In the genomic region with DNA sequence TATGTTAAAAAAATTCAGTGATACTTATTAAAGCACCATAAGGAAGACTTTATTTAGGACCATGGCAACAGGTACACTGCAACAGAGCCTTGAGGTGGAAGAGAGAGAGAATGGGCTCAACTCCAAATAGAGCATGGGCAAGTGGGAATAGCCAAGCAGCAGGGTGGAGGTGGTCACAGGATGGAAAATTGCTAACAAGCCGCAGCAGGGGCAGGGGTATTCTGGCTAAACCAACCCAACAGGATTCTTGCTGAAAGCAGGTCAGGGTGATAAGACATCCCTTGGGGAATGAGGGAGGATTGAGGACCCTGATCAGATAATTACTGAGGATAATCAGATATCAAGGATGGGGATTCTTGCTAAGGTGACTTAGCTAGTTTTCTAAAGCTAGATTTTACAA, we compare ENCODE assay signal across 30 cellular contexts.
"Had no signal": no experiment of that assay in that cellular context is flagged by ENCODE, and none has a peak within 500 bp of the region (broad histone marks: within the 10 kb centered on the region; RNA-seq: fewer than 3 reads in every experiment).

No MANE protein-coding gene starts in this region.

- H3K9ac ChIP-seq: SK-N-SH had no signal

- H3K36me3 Mint-ChIP-seq: activated naive CD4-positive, alpha-beta T cell treated with anti-CD3 and anti-CD28 coated beads, Interleukin-2, amount 50 U/mL, for 72 hours had no signal

- H3K4me1 ChIP-seq: adrenal gland, body of pancreas, breast epithelium, Peyer's patch, SJSA1 had no signal

- H3K27ac ChIP-seq: adrenal gland, body of pancreas, breast epithelium, Peyer's patch, SJSA1 had no signal

- H3K27ac Mint-ChIP-seq: activated CD4-positive, alpha-beta T cell treated with anti-CD3 and anti-CD28 coated beads for 36 hours; activated CD4-positive, alpha-beta T cell treated with anti-CD3 and anti-CD28 coated beads, Interleukin-2, amount 10 ng/mL, durations not matched to agents 7 days and 5 days; activated CD8-positive, alpha-beta T cell treated with anti-CD3 and anti-CD28 coated beads, Interleukin-2, amount 10 ng/mL, durations not matched to agents 7 days and 5 days; activated naive CD4-positive, alpha-beta T cell treated with anti-CD3 and anti-CD28 coated beads for 36 hours; activated naive CD4-positive, alpha-beta T cell treated with anti-CD3 and anti-CD28 coated beads, Interleukin-2, amount 50 U/mL, for 72 hours; activated T-cell treated with anti-CD3 and anti-CD28 coated beads, Interleukin-2, amount 50 U/mL, for 24 hours; activated T-helper 2 cell treated with anti-CD3 and anti-CD28 coated beads, Interferon-gamma antibody, Interleukin-2, Interleukin-4, amounts not matched to agents 10 μg/mL and 5 μg/mL and 100 μg/mL, durations not matched to agents 14 hours and 24 hours and 36 hours; T-helper 1 cell treated with Interleukin-12 subunit alpha and Interleukin-12 subunit beta and Interleukin-4 antibody, amounts not matched to agents 30 μg/mL and 1 μg/mL, for 36 hours; T-helper 2 cell treated with Interferon-gamma antibody and Interleukin-4, amounts not matched to agents 5 μg/mL and 100 μg/mL, for 36 hours had no signal

- DNase-seq: activated CD4-positive, alpha-beta T cell treated with anti-CD3 and anti-CD28 coated beads for 36 hours; activated CD4-positive, alpha-beta T cell treated with anti-CD3 and anti-CD28 coated beads, Interleukin-2, amount 10 ng/mL, durations not matched to agents 7 days and 5 days; activated CD4-positive, alpha-beta T cell treated with anti-CD3 and anti-CD28 coated beads, Interleukin-2, amount 50 U/mL, for 48 hours; activated CD8-positive, alpha-beta T cell treated with anti-CD3 and anti-CD28 coated beads, Interleukin-2, amount 10 ng/mL, durations not matched to agents 7 days and 5 days; activated gamma-delta T cell; activated naive CD4-positive, alpha-beta T cell treated with anti-CD3 and anti-CD28 coated beads for 36 hours; activated T-cell treated with anti-CD3 and anti-CD28 coated beads, Interleukin-2, amount 50 U/mL, for 24 hours; adrenal gland; body of pancreas; NCI-H1105; NCI-H1417 treated with DMSO at 0.1 percent for 48 hours; NCI-H187 treated with DMSO at 0.1 percent for 48 hours; NCI-H2081; NCI-H2171 treated with DMSO at 0.1 percent for 48 hours; NCI-H2227 treated with DMSO at 0.1 percent for 48 hours; NCI-H446; NCI-H510A treated with DMSO at 0.1 percent for 48 hours; NCI-H526 treated with DMSO at 0.1 percent for 48 hours; NCI-H774; Peyer's patch; RPMI8226; SHP77 treated with DMSO at 0.1 percent for 48 hours; SK-N-SH had no signal

- H3K36me3 ChIP-seq: adrenal gland, breast epithelium, Peyer's patch, SJSA1 had no signal

- H3K9me2 ChIP-seq: SK-N-SH had no signal

- H3K4me1 Mint-ChIP-seq: activated CD4-positive, alpha-beta T cell treated with anti-CD3 and anti-CD28 coated beads for 36 hours; activated CD4-positive, alpha-beta T cell treated with anti-CD3 and anti-CD28 coated beads, Interleukin-2, amount 10 ng/mL, durations not matched to agents 7 days and 5 days had no signal

- H3K4me3 ChIP-seq: adrenal gland, body of pancreas, breast epithelium, Peyer's patch, SJSA1 had no signal

- H3K4me3 Mint-ChIP-seq: activated CD4-positive, alpha-beta T cell treated with anti-CD3 and anti-CD28 coated beads for 36 hours; activated CD4-positive, alpha-beta T cell treated with anti-CD3 and anti-CD28 coated beads, Interleukin-2, amount 10 ng/mL, durations not matched to agents 7 days and 5 days; activated CD8-positive, alpha-beta T cell treated with anti-CD3 and anti-CD28 coated beads, Interleukin-2, amount 10 ng/mL, durations not matched to agents 7 days and 5 days; activated naive CD4-positive, alpha-beta T cell treated with anti-CD3 and anti-CD28 coated beads for 36 hours; activated T-cell treated with anti-CD3 and anti-CD28 coated beads, Interleukin-2, amount 50 U/mL, for 24 hours; T-helper 1 cell treated with Interleukin-12 subunit alpha and Interleukin-12 subunit beta and Interleukin-4 antibody, amounts not matched to agents 30 μg/mL and 1 μg/mL, for 36 hours; T-helper 2 cell treated with Interferon-gamma antibody and Interleukin-4, amounts not matched to agents 5 μg/mL and 100 μg/mL, for 36 hours had no signal

- H3K4me2 ChIP-seq: SK-N-SH had no signal

- ATAC-seq: activated CD4-positive, alpha-beta T cell treated with anti-CD3 and anti-CD28 coated beads for 36 hours; activated CD4-positive, CD25-positive, alpha-beta regulatory T cell treated with anti-CD3 and anti-CD28 coated beads, Interleukin-2, amount 50 U/mL, for 24 hours; activated CD8-positive, alpha-beta T cell treated with anti-CD3 and anti-CD28 coated beads, Interleukin-2, amount 10 ng/mL, durations not matched to agents 7 days and 5 days; activated naive CD4-positive, alpha-beta T cell treated with anti-CD3 and anti-CD28 coated beads, Interleukin-2, amount 50 U/mL, for 72 hours; body of pancreas had no signal

- H3K9me3 ChIP-seq: adrenal gland, body of pancreas, breast epithelium, Peyer's patch, SJSA1, SK-N-SH had no signal

- H3K9me3 Mint-ChIP-seq: activated CD4-positive, alpha-beta T cell treated with anti-CD3 and anti-CD28 coated beads, Interleukin-2, amount 10 ng/mL, durations not matched to agents 7 days and 5 days; activated naive CD4-positive, alpha-beta T cell treated with anti-CD3 and anti-CD28 coated beads for 36 hours; activated T-cell treated with anti-CD3 and anti-CD28 coated beads, Interleukin-2, amount 50 U/mL, for 24 hours; activated T-helper 2 cell treated with anti-CD3 and anti-CD28 coated beads, Interferon-gamma antibody, Interleukin-2, Interleukin-4, amounts not matched to agents 10 μg/mL and 5 μg/mL and 100 μg/mL, durations not matched to agents 14 hours and 24 hours and 36 hours; T-helper 1 cell treated with Interleukin-12 subunit alpha and Interleukin-12 subunit beta and Interleukin-4 antibody, amounts not matched to agents 30 μg/mL and 1 μg/mL, for 36 hours; T-helper 2 cell treated with Interferon-gamma antibody and Interleukin-4, amounts not matched to agents 5 μg/mL and 100 μg/mL, for 36 hours had no signal

- H3K27me3 ChIP-seq: body of pancreas, Peyer's patch, SJSA1 had no signal

- H3K27me3 Mint-ChIP-seq: activated CD4-positive, alpha-beta T cell treated with anti-CD3 and anti-CD28 coated beads, Interleukin-2, amount 10 ng/mL, durations not matched to agents 7 days and 5 days had no signal
